ENCODE assay signal across 13 cellular contexts in the genomic region with DNA sequence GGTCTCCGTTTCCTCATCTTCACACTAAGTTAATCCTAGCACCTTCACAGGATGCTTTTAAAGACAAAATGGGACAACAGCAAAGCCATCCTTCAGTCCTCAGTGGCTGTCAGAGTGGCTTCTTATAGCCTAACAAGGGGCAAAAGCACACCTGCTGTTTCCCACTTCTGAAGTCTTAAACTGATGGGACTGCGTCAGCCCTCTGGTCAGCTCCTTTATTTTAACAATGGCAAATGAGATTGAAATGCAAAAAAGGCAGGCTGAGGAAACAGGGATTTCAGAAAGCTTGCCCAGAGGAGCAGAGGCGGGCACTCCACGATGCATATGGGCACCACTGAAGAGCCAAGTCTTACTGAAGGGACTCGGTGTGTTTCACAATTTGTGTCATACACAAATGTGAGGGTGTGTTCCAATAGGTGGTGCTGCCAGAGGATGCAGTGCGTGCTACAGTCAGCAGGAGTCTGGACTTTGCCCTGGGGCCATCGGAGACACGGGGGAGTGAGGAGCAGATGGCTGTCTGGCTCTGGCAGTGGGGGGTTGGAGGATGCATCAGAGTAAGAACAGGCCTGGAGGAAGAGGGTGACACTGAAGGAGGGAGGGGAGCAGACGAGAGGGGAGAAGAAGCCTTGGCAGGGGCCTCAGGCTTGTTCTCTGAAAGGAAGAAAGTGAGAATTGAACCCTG. TPM values are rescaled to one million over a fixed set of nuclear protein-coding genes. Genes with fewer than 3 reads are reported as not detected.
DNase-seq lines count a peak whose midpoint lies in the region; ATAC-seq and TF ChIP-seq lines count a peak whose summit lies in the region.
"Had no signal": no experiment of that assay in that cellular context is flagged by ENCODE, and none has a peak within 500 bp of the region (broad histone marks: within the 10 kb centered on the region; RNA-seq: fewer than 3 reads in every experiment).

No MANE protein-coding gene starts in this region.

- H3K9me2 ChIP-seq in PC-3 (replicated peaks; ENCODE audit: low read length): no peaks in the 10 kb centered on the region

- DNase-seq in NCI-H82 (lab: John Stamatoyannopoulos, UW) (peak; percentile 71), NCI-H82 treated with DMSO at 0.1 percent for 48 hours (lab: John Stamatoyannopoulos, UW; ENCODE audit: unreplicated experiment) (no peak), PC-3 (peak; percentile 3), foreskin keratinocyte (peak in 1 of 2 donors; percentile 21), smooth muscle cell (lab: John Stamatoyannopoulos, UW; ENCODE audit: unreplicated experiment) (no peak), RWPE1 (ENCODE audit: low spot score) (no peak)
- no peak for DNase-seq in stimulated activated CD4-positive, alpha-beta T cell treated with anti-CD3 and anti-CD28 coated beads, Interleukin-15, amount 100 ng/mL, for 24 hours
- DNase-seq: activated naive CD4-positive, alpha-beta T cell treated with Interleukin-2 at 50 U/mL for 16 hours; hippocampal formation; NCI-H1105 treated with DMSO at 0.1 percent for 48 hours; stimulated activated CD4-positive, alpha-beta T cell treated with anti-CD3 and anti-CD28 coated beads, Interleukin-2, amount 100 ng/mL, for 24 hours; T1000 had no signal

- H3K9me3 ChIP-seq in PC-3 (ENCODE audit: low read length) (no peaks in the 10 kb centered on the region), smooth muscle cell (replicated peaks; ENCODE audit: low read depth) (no peaks in the 10 kb centered on the region)

- H3K27me3 ChIP-seq in PC-3 (ENCODE audit: low read length) (peaks cover 40% of the 10 kb centered on the region), foreskin keratinocyte (no peaks in the 10 kb centered on the region), smooth muscle cell (ENCODE audit: low read depth) (no peaks in the 10 kb centered on the region)

- TF ChIP-seq CTCF in PC-3 (conservative IDR thresholded peaks at IDR 0.05; ENCODE audit: low read depth, low read length): no peak
- peak; percentile 25 for TF ChIP-seq CTCF in foreskin keratinocyte (conservative IDR thresholded peaks at IDR 0.05)
- peak; percentile 6 for TF ChIP-seq CTCF in smooth muscle cell (IDR thresholded peaks at IDR 0.05; ENCODE audit: borderline replicate concordance, insufficient read depth, poor library complexity, severe bottlenecking)
- TF ChIP-seq CTCF in RWPE1 (conservative IDR thresholded peaks at IDR 0.05; ENCODE audit: low read depth): no peak

- H4K20me1 ChIP-seq in PC-3 (ENCODE audit: low read length) (no peaks in the 10 kb centered on the region), smooth muscle cell (ENCODE audit: low read depth) (peaks cover 20% of the 10 kb centered on the region)

- H3K79me2 ChIP-seq in PC-3 (ENCODE audit: low read length): no peaks in the 10 kb centered on the region
- H3K79me2 ChIP-seq in smooth muscle cell (ENCODE audit: low read depth): no peaks in the 10 kb centered on the region

- H3K4me2 ChIP-seq in PC-3 (ENCODE audit: low read length) (no peak overlapping the region), smooth muscle cell (peak overlapping the region; percentile 15)

- ATAC-seq in PC-3: no peak
- peak; percentile 69 for ATAC-seq in foreskin keratinocyte
- no peak for ATAC-seq in GM19395 (IDR thresholded peaks at IDR 0.05; ENCODE audit: unreplicated experiment)

- 26% methylated on average over 8 of the region's 9 CpGs for WGBS in smooth muscle cell (ENCODE audit: low lambda C conversion rate)

- no peaks in the 10 kb centered on the region for H3F3A ChIP-seq in PC-3 (ENCODE audit: low read length, unreplicated experiment)
- H3F3A ChIP-seq in smooth muscle cell (ENCODE audit: low read depth): no peaks in the 10 kb centered on the region

- H3K36me3 ChIP-seq in PC-3 (ENCODE audit: low read depth, low read length): no peaks in the 10 kb centered on the region
- no peaks in the 10 kb centered on the region for H3K36me3 ChIP-seq in smooth muscle cell (ENCODE audit: low read depth)

- H3K9ac ChIP-seq in PC-3 (ENCODE audit: low read length) (no peak overlapping the region), smooth muscle cell (ENCODE audit: low read depth) (no peak overlapping the region)

- intact Hi-C loops in PC-3 (cut with micrococcal nuclease): no loop called here

- POLR2A ChIA-PET in PC-3 (lab: Charles Lee; ENCODE audit: unreplicated experiment): no interaction called here
- POLR2A ChIA-PET in RWPE1 (lab: Yijun Ruan, JAX; ENCODE audit: low non-redundant PET): no interaction called here

- H3K4me1 ChIP-seq in PC-3 (ENCODE audit: insufficient read depth, low read length) (no peaks in the 10 kb centered on the region), foreskin keratinocyte (peaks cover 16% of the 10 kb centered on the region), smooth muscle cell (ENCODE audit: low read depth) (peaks cover 15% of the 10 kb centered on the region)

- H3K27ac ChIP-seq in PC-3 (ENCODE audit: low read length) (no peak overlapping the region), foreskin keratinocyte (no peak overlapping the region), smooth muscle cell (ENCODE audit: low read depth) (peak overlapping the region; percentile 45), RWPE1 (no peak overlapping the region)

- H2AFZ ChIP-seq in PC-3 (ENCODE audit: low read length): no peak overlapping the region
- H2AFZ ChIP-seq in smooth muscle cell (ENCODE audit: low read depth): no peak overlapping the region

- no peak overlapping the region for H3K4me3 ChIP-seq in PC-3 (ENCODE audit: low read length)
- H3K4me3 ChIP-seq in smooth muscle cell: no peak overlapping the region

- BruUV-seq in PC-3 (replicated peaks; lab: Mats Ljungman, UMichigan): no TSS peak

- CTCF ChIA-PET in PC-3 (lab: Charles Lee) (no interaction called here), RWPE1 (lab: Yijun Ruan, JAX) (interaction anchor here (0.6 to 0.7 kb wide), 3 partner anchors 24 to 112 kb away, joined by 3 to 4 read pairs (median 3); no protein-coding TSS in a partner anchor)

RNA-seq across cellular contexts. Expression of a gene that starts 47.3 kb away (rescaled TPM):
- total RNA-seq in PC-3 (2014; rRNA removed) (19.7 and 37.1 TPM in 2 replicates), foreskin keratinocyte (16.8 and 25.1 TPM in 2 replicates), smooth muscle cell (30.6 and 38.2 TPM in 2 replicates)
- polyA plus RNA-seq in foreskin keratinocyte (1.3 and 1.7 TPM in 2 replicates), smooth muscle cell (31.6 and 31.7 TPM in 2 replicates)

Comparison
In these comparisons a context has a peak if more than half of its experiments do, and no peak if none do; other contexts are left out.
1. DNase-seq: peak in NCI-H82 (single experiment) and PC-3 (single experiment); none in NCI-H82 treated with DMSO at 0.1 percent for 48 hours (single experiment), smooth muscle cell (single experiment), RWPE1 (single experiment) and stimulated activated CD4-positive, alpha-beta T cell treated with anti-CD3 and anti-CD28 coated beads, Interleukin-15, amount 100 ng/mL, for 24 hours (single experiment).
2. CTCF ChIP-seq: peak in foreskin keratinocyte (single experiment) and smooth muscle cell (single experiment); none in PC-3 (single experiment) and RWPE1 (single experiment).